In the genomic region with DNA sequence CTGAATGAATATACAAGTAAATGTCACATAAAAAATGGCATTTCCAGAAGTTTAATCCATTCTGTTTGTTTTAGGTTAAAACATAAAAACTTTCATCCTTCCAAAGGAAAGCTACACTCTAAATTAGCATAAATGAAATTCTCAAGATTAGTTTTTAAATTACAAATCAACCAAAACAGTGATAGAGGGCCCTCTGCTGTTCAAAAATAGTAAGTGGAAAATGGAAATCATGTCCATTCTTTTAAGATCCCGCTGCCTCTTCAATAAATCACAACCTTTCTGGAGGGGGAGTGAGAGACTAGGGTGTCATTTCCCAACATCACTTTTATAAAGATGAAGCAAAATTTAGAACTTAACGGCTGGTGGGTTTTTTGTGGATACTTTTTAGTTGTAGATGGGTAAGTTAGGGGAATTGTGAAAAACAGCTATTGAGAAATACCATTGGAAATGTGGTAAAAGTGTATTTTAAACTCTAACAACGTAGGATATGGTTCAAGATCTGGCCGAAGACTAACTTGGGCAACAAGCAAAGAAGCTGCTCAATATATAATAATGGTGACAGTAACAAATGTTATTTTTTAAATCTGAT, we compare ENCODE assay signal across 1 cellular context.
TF ChIP-seq lines count a peak whose summit lies in the region.

No MANE protein-coding gene starts in this region.

TF ChIP-seq in H1, 55 proteins besides CTCF, POLR2A, EP300 and RAD21 (continued from another document):
- TF ChIP-seq CBX8 (IDR thresholded peaks at IDR 0.05; ENCODE audit: borderline replicate concordance, low read depth, low read length), result no peak
- no peak for TF ChIP-seq ATF3 (IDR thresholded peaks at IDR 0.05; ENCODE audit: insufficient read depth, low read depth, low read length)
- TF ChIP-seq SP2 (IDR thresholded peaks at IDR 0.05; ENCODE audit: low read length), result no peak
- TF ChIP-seq, protein P1, sequence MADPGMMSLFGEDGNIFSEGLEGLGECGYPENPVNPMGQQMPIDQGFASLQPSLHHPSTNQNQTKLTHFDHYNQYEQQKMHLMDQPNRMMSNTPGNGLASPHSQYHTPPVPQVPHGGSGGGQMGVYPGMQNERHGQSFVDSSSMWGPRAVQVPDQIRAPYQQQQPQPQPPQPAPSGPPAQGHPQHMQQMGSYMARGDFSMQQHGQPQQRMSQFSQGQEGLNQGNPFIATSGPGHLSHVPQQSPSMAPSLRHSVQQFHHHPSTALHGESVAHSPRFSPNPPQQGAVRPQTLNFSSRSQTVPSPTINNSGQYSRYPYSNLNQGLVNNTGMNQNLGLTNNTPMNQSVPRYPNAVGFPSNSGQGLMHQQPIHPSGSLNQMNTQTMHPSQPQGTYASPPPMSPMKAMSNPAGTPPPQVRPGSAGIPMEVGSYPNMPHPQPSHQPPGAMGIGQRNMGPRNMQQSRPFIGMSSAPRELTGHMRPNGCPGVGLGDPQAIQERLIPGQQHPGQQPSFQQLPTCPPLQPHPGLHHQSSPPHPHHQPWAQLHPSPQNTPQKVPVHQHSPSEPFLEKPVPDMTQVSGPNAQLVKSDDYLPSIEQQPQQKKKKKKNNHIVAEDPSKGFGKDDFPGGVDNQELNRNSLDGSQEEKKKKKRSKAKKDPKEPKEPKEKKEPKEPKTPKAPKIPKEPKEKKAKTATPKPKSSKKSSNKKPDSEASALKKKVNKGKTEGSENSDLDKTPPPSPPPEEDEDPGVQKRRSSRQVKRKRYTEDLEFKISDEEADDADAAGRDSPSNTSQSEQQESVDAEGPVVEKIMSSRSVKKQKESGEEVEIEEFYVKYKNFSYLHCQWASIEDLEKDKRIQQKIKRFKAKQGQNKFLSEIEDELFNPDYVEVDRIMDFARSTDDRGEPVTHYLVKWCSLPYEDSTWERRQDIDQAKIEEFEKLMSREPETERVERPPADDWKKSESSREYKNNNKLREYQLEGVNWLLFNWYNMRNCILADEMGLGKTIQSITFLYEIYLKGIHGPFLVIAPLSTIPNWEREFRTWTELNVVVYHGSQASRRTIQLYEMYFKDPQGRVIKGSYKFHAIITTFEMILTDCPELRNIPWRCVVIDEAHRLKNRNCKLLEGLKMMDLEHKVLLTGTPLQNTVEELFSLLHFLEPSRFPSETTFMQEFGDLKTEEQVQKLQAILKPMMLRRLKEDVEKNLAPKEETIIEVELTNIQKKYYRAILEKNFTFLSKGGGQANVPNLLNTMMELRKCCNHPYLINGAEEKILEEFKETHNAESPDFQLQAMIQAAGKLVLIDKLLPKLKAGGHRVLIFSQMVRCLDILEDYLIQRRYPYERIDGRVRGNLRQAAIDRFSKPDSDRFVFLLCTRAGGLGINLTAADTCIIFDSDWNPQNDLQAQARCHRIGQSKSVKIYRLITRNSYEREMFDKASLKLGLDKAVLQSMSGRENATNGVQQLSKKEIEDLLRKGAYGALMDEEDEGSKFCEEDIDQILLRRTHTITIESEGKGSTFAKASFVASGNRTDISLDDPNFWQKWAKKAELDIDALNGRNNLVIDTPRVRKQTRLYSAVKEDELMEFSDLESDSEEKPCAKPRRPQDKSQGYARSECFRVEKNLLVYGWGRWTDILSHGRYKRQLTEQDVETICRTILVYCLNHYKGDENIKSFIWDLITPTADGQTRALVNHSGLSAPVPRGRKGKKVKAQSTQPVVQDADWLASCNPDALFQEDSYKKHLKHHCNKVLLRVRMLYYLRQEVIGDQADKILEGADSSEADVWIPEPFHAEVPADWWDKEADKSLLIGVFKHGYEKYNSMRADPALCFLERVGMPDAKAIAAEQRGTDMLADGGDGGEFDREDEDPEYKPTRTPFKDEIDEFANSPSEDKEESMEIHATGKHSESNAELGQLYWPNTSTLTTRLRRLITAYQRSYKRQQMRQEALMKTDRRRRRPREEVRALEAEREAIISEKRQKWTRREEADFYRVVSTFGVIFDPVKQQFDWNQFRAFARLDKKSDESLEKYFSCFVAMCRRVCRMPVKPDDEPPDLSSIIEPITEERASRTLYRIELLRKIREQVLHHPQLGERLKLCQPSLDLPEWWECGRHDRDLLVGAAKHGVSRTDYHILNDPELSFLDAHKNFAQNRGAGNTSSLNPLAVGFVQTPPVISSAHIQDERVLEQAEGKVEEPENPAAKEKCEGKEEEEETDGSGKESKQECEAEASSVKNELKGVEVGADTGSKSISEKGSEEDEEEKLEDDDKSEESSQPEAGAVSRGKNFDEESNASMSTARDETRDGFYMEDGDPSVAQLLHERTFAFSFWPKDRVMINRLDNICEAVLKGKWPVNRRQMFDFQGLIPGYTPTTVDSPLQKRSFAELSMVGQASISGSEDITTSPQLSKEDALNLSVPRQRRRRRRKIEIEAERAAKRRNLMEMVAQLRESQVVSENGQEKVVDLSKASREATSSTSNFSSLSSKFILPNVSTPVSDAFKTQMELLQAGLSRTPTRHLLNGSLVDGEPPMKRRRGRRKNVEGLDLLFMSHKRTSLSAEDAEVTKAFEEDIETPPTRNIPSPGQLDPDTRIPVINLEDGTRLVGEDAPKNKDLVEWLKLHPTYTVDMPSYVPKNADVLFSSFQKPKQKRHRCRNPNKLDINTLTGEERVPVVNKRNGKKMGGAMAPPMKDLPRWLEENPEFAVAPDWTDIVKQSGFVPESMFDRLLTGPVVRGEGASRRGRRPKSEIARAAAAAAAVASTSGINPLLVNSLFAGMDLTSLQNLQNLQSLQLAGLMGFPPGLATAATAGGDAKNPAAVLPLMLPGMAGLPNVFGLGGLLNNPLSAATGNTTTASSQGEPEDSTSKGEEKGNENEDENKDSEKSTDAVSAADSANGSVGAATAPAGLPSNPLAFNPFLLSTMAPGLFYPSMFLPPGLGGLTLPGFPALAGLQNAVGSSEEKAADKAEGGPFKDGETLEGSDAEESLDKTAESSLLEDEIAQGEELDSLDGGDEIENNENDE (IDR thresholded peaks at IDR 0.05; ENCODE audit: insufficient replicate concordance, low read length), result no peak
- TF ChIP-seq CREB1 (IDR thresholded peaks at IDR 0.05), result no peak
TF ChIP-seq in H1: peak in this region for 0.
